Comparison of ENCODE assay signal across 18 cellular contexts in genomic region chrX:12307961-12308360, GRCh38.
"Had no signal": no experiment of that assay in that cellular context is flagged by ENCODE, and none has a peak within 500 bp of the region (broad histone marks: within the 10 kb centered on the region; RNA-seq: fewer than 3 reads in every experiment).

No MANE protein-coding gene starts in this region.

- H3K27ac ChIP-seq: foreskin keratinocyte, hepatocyte, left ventricle myocardium inferior, lower lobe of right lung, suprapubic skin, thyroid gland had no signal

- ATAC-seq: foreskin keratinocyte; lower lobe of right lung; natural killer cell; stimulated activated effector memory CD8-positive, alpha-beta T cell treated with anti-CD3 and anti-CD28 coated beads, Interleukin-12 subunit alpha, Interleukin-12 subunit beta, amount 100 ng/mL, for 72 hours; stimulated activated naive CD8-positive, alpha-beta T cell treated with anti-CD3 and anti-CD28 coated beads, Interleukin-15, Interleukin-2, amounts not matched to agents 100 U/mL and 50 U/mL, for 24 hours had no signal

- DNase-seq: dermis blood vessel endothelial cell; effector CD4-positive, alpha-beta T cell; endodermal cell; erythroblast; foreskin keratinocyte; kidney; left cardiac atrium; lower lobe of right lung; natural killer cell; right cardiac atrium; stimulated activated CD4-positive, alpha-beta T cell treated with anti-CD3 and anti-CD28 coated beads, Interleukin-4, amount 100 ng/mL, for 1 hour; stimulated activated CD8-positive, alpha-beta memory T cell treated with anti-CD3 and anti-CD28 coated beads, Interleukin-4, amount 100 ng/mL, for 48 hours; stimulated activated naive CD8-positive, alpha-beta T cell treated with anti-CD3 and anti-CD28 coated beads, Interleukin-15, Interleukin-2, amounts not matched to agents 100 U/mL and 50 U/mL, for 24 hours; thyroid gland had no signal
